Comparison of ENCODE assay signal across 28 cellular contexts in the genomic region with DNA sequence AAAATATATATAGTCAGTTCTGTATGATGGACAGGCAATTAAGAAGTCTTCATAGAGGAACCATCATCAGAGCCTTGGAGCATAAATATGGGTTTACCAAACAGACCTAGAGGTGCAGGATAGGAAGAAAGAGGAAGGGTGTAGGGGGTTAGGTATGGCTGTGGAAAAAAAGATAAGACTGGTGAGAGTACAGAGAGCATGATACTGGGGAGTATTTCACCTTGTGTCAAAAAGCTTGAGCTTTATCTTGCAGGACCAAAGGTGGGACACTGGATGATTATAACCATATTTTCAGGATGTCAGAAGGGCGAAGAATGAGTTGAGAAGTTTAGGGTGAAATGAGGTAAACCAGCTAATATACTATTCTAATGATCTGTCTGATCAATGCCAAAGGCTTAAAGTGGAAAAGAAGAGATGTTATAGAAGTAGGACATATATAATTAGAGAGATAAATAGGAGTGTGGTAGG.
"Had no signal": no experiment of that assay in that cellular context is flagged by ENCODE, and none has a peak within 500 bp of the region (broad histone marks: within the 10 kb centered on the region; RNA-seq: fewer than 3 reads in every experiment).

No MANE protein-coding gene starts in this region.

- H3K27me3 Mint-ChIP-seq: progenitor cell of endocrine pancreas had no signal

- H3K9me3 Mint-ChIP-seq: stimulated activated effector memory CD8-positive, alpha-beta T cell treated with anti-CD3 and anti-CD28 coated beads, Interleukin-12 subunit alpha, Interleukin-12 subunit beta, amount 100 ng/mL, for 72 hours had no signal

- H2AFZ ChIP-seq: neural progenitor cell, parathyroid adenoma had no signal

- H3K9ac ChIP-seq: neural progenitor cell, parathyroid adenoma had no signal

- H3K4me3 ChIP-seq: neural progenitor cell, ovary, psoas muscle, right lobe of liver, sigmoid colon, stomach, thoracic aorta, thyroid gland, tibial nerve, upper lobe of left lung, vagina had no signal

- H3K36me3 Mint-ChIP-seq: natural killer cell; stimulated activated effector memory CD8-positive, alpha-beta T cell treated with anti-CD3 and anti-CD28 coated beads, Interleukin-12 subunit alpha, Interleukin-12 subunit beta, amount 100 ng/mL, for 72 hours; stimulated activated naive B cell treated with anti-CD40 and anti-IgM and Interleukin-4, amounts not matched to agents 10 μg/mL and 1 μg/mL and 100 μg/mL, for 72 hours had no signal

- H3K4me1 Mint-ChIP-seq: natural killer cell; stimulated activated effector memory CD8-positive, alpha-beta T cell treated with anti-CD3 and anti-CD28 coated beads, Interleukin-12 subunit alpha, Interleukin-12 subunit beta, amount 100 ng/mL, for 72 hours; stimulated activated naive B cell treated with anti-CD40 and anti-IgM and Interleukin-4, amounts not matched to agents 10 μg/mL and 1 μg/mL and 100 μg/mL, for 72 hours had no signal

- H3K27ac ChIP-seq: neural progenitor cell, ovary, parathyroid adenoma, psoas muscle, right lobe of liver, sigmoid colon, stomach, thoracic aorta, thyroid gland, tibial nerve, upper lobe of left lung, vagina had no signal

- H3K79me2 ChIP-seq: parathyroid adenoma had no signal

- H3K4me2 ChIP-seq: neural progenitor cell had no signal

- H3K4me3 Mint-ChIP-seq: natural killer cell; nephron; neural progenitor cell; stimulated activated effector memory CD8-positive, alpha-beta T cell treated with anti-CD3 and anti-CD28 coated beads, Interleukin-12 subunit alpha, Interleukin-12 subunit beta, amount 100 ng/mL, for 72 hours; stimulated activated naive B cell treated with anti-CD40 and anti-IgM and Interleukin-4, amounts not matched to agents 10 μg/mL and 1 μg/mL and 100 μg/mL, for 72 hours; stimulated activated naive CD8-positive, alpha-beta T cell treated with anti-CD3 and anti-CD28 coated beads, Interleukin-15, Interleukin-2, amounts not matched to agents 100 ng/mL and 50 ng/mL, for 24 hours had no signal

- H3K9me3 ChIP-seq: ovary, psoas muscle, thyroid gland, vagina had no signal

- DNase-seq: natural killer cell; occipital lobe; ovary; posterior cingulate gyrus; psoas muscle; right cardiac atrium; right lobe of liver; sigmoid colon; small intestine; stimulated activated CD4-positive, alpha-beta T cell treated with anti-CD3 and anti-CD28 coated beads, Interleukin-15, amount 100 ng/mL, for 24 hours; stimulated activated CD4-positive, alpha-beta T cell treated with anti-CD3 and anti-CD28 coated beads, Interleukin-2, amount 100 ng/mL, for 24 hours; stimulated activated CD4-positive, alpha-beta T cell treated with anti-CD3 and anti-CD28 coated beads, Interleukin-2, amount 100 ng/mL, for 48 hours; stimulated activated CD4-positive, alpha-beta T cell treated with anti-CD3 and anti-CD28 coated beads, Interleukin-4, amount 100 ng/mL, for 24 hours; stimulated activated naive B cell treated with anti-CD40 and anti-IgM and Interleukin-4, amounts not matched to agents 10 μg/mL and 1 μg/mL and 100 μg/mL, for 72 hours; stimulated activated naive CD4-positive, alpha-beta T cell treated with Interleukin-2 at 50 U/mL for 16 hours; stomach; thyroid gland; trophoblast cell; upper lobe of left lung had no signal

- H3K4me1 ChIP-seq: parathyroid adenoma, psoas muscle, right lobe of liver, sigmoid colon, stomach, thyroid gland, tibial nerve, upper lobe of left lung, vagina had no signal

- H3K27ac Mint-ChIP-seq: natural killer cell; nephron; neural progenitor cell; progenitor cell of endocrine pancreas; stimulated activated effector memory CD8-positive, alpha-beta T cell treated with anti-CD3 and anti-CD28 coated beads, Interleukin-12 subunit alpha, Interleukin-12 subunit beta, amount 100 ng/mL, for 72 hours; stimulated activated naive B cell treated with anti-CD40 and anti-IgM and Interleukin-4, amounts not matched to agents 10 μg/mL and 1 μg/mL and 100 μg/mL, for 72 hours; stimulated activated naive CD8-positive, alpha-beta T cell treated with anti-CD3 and anti-CD28 coated beads, Interleukin-15, Interleukin-2, amounts not matched to agents 100 ng/mL and 50 ng/mL, for 24 hours had no signal

- H3K27me3 ChIP-seq: neural progenitor cell, ovary, right lobe of liver, sigmoid colon, stomach, thyroid gland, tibial nerve, upper lobe of left lung, vagina had no signal

- H3K36me3 ChIP-seq: neural progenitor cell, ovary, right lobe of liver, sigmoid colon, stomach, thoracic aorta, thyroid gland, tibial nerve, upper lobe of left lung, vagina had no signal
